In the genomic region with DNA sequence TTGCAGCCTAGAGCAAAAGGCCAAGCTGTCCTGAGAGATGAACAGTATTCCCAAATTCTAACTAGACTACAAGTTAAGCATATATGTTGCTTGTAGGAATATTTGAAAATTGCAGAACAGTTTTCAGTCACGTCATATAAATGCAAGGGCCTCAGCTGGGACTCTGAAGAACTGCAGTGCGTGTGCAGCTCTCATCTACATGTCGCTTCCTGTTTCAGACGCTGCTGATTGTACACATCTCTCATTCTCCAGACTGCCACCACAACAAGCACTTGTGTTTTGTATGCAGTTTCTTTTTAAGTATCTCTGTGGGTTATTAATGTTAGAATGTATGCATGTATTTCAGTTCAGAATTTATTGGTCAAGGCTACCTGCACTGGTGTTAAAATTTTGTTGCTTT, we compare ENCODE assay signal across 18 cellular contexts.
DNase-seq lines count a peak whose midpoint lies in the region; ATAC-seq and TF ChIP-seq lines count a peak whose summit lies in the region.
"Had no signal": no experiment of that assay in that cellular context is flagged by ENCODE, and none has a peak within 500 bp of the region (broad histone marks: within the 10 kb centered on the region; RNA-seq: fewer than 3 reads in every experiment).

No MANE protein-coding gene starts in this region.

- H3K9me3 Mint-ChIP-seq in activated naive CD4-positive, alpha-beta T cell treated with anti-CD3 and anti-CD28 coated beads for 36 hours = no peaks in the 10 kb centered on the region
- H3K9me3 Mint-ChIP-seq in activated T-helper 1 cell treated with anti-CD3 and anti-CD28 coated beads, Interleukin-12 subunit alpha, Interleukin-12 subunit beta, Interleukin-2, Interleukin-4 antibody, amounts not matched to agents 30 ng/mL and 10 ng/mL and 1 ng/mL, durations not matched to agents 14 hours and 24 hours and 36 hours = no peaks in the 10 kb centered on the region
- no peaks in the 10 kb centered on the region for H3K9me3 Mint-ChIP-seq in stimulated activated effector memory CD8-positive, alpha-beta T cell treated with anti-CD3 and anti-CD28 coated beads, Interleukin-12 subunit alpha, Interleukin-12 subunit beta, amount 100 ng/mL, for 72 hours

- peaks cover 15% of the 10 kb centered on the region for H3K4me1 Mint-ChIP-seq in activated naive CD4-positive, alpha-beta T cell treated with anti-CD3 and anti-CD28 coated beads for 36 hours (ENCODE audit: low read depth)
- H3K4me1 Mint-ChIP-seq in activated T-helper 1 cell treated with anti-CD3 and anti-CD28 coated beads, Interleukin-12 subunit alpha, Interleukin-12 subunit beta, Interleukin-2, Interleukin-4 antibody, amounts not matched to agents 30 ng/mL and 10 ng/mL and 1 ng/mL, durations not matched to agents 14 hours and 24 hours and 36 hours (ENCODE audit: low read depth) = peaks cover 23% of the 10 kb centered on the region
- peaks cover 29% of the 10 kb centered on the region for H3K4me1 Mint-ChIP-seq in stimulated activated effector memory CD8-positive, alpha-beta T cell treated with anti-CD3 and anti-CD28 coated beads, Interleukin-12 subunit alpha, Interleukin-12 subunit beta, amount 100 ng/mL, for 72 hours

- no peaks in the 10 kb centered on the region for H3K9me3 ChIP-seq in tibial artery
- H3K9me3 ChIP-seq: gastroesophageal sphincter, right atrium auricular region, SJCRH30, stomach had no signal

- no peak overlapping the region for H3K4me3 ChIP-seq in tibial artery
- H3K4me3 ChIP-seq: gastroesophageal sphincter, right atrium auricular region, SJCRH30, stomach had no signal

- TF ChIP-seq CTCF in tibial artery (IDR thresholded peaks at IDR 0.05) = no peak

- no peak overlapping the region for H3K27ac ChIP-seq in tibial artery
- H3K27ac ChIP-seq: brain microvascular endothelial cell, gastroesophageal sphincter, right atrium auricular region, SJCRH30, stomach had no signal

- H3K4me1 ChIP-seq in tibial artery = peaks cover 0 to 5% (median 0%) of the 10 kb centered on the region in 4 donors
- H3K4me1 ChIP-seq: gastroesophageal sphincter, right atrium auricular region, SJCRH30, stomach had no signal

- intact Hi-C loops in activated naive CD4-positive, alpha-beta T cell treated with anti-CD3 and anti-CD28 coated beads for 36 hours (cut with micrococcal nuclease) = loop anchor here (1.0 kb wide), 1 partner anchor 163 kb away; a partner anchor contains a TSS
- intact Hi-C loops in activated T-helper 1 cell treated with anti-CD3 and anti-CD28 coated beads, Interleukin-12 subunit alpha, Interleukin-12 subunit beta, Interleukin-2, Interleukin-4 antibody, amounts not matched to agents 30 ng/mL and 10 ng/mL and 1 ng/mL, durations not matched to agents 14 hours and 24 hours and 36 hours (cut with micrococcal nuclease) = loop anchor here (2.0 to 5.0 kb wide), 2 partner anchors 118 to 161 kb away; a partner anchor contains a TSS
- intact Hi-C loops in tibial artery (cut with DNase I; ENCODE audit: low total_unique reads) = no loop called here

- H3K27me3 Mint-ChIP-seq in activated naive CD4-positive, alpha-beta T cell treated with anti-CD3 and anti-CD28 coated beads for 36 hours (ENCODE audit: low read depth) = no peaks in the 10 kb centered on the region
- H3K27me3 Mint-ChIP-seq in activated T-helper 1 cell treated with anti-CD3 and anti-CD28 coated beads, Interleukin-12 subunit alpha, Interleukin-12 subunit beta, Interleukin-2, Interleukin-4 antibody, amounts not matched to agents 30 ng/mL and 10 ng/mL and 1 ng/mL, durations not matched to agents 14 hours and 24 hours and 36 hours (ENCODE audit: insufficient read depth) = no peaks in the 10 kb centered on the region

- DNase-seq in activated naive CD4-positive, alpha-beta T cell treated with anti-CD3 and anti-CD28 coated beads for 36 hours = peak; percentile 23
- DNase-seq in activated naive CD4-positive, alpha-beta T cell treated with anti-CD3 and anti-CD28 coated beads, Interleukin-2, amount 50 U/mL, for 16 hours = no peak
- peak; percentile 21 for DNase-seq in activated T-helper 1 cell treated with anti-CD3 and anti-CD28 coated beads, Interleukin-12 subunit alpha, Interleukin-12 subunit beta, Interleukin-2, Interleukin-4 antibody, amounts not matched to agents 30 ng/mL and 10 ng/mL and 1 ng/mL, durations not matched to agents 14 hours and 24 hours and 36 hours (ENCODE audit: low spot score)
- no peak for DNase-seq in stimulated activated effector memory CD8-positive, alpha-beta T cell treated with anti-CD3 and anti-CD28 coated beads, Interleukin-12 subunit alpha, Interleukin-12 subunit beta, amount 100 ng/mL, for 72 hours (ENCODE audit: low spot score in 2 of 2)
- DNase-seq in amygdala (lab: John Stamatoyannopoulos, UW) = no peak
- DNase-seq in hepatic stellate cell (ENCODE audit: low spot score) = no peak
- no peak for DNase-seq in tibial artery
- DNase-seq: activated CD4-positive, alpha-beta T cell treated with anti-CD3 and anti-CD28 coated beads, Interleukin-2, amount 50 U/mL, for 1 hour; activated gamma-delta T cell treated with Interleukin-2 at 50 U/mL for 16 hours; brain microvascular endothelial cell; Calu3; NCI-H187; SJCRH30; stomach; T-helper 9 cell had no signal

- H3K36me3 ChIP-seq in tibial artery = peaks cover 89 to 98% (median 94%) of the 10 kb centered on the region in 3 donors

- no peaks in the 10 kb centered on the region for H3K27me3 ChIP-seq in tibial artery
- H3K27me3 ChIP-seq: brain microvascular endothelial cell, gastroesophageal sphincter, right atrium auricular region, SJCRH30, stomach had no signal

- no peak overlapping the region for H3K4me3 Mint-ChIP-seq in activated naive CD4-positive, alpha-beta T cell treated with anti-CD3 and anti-CD28 coated beads for 36 hours
- H3K4me3 Mint-ChIP-seq in activated T-helper 1 cell treated with anti-CD3 and anti-CD28 coated beads, Interleukin-12 subunit alpha, Interleukin-12 subunit beta, Interleukin-2, Interleukin-4 antibody, amounts not matched to agents 30 ng/mL and 10 ng/mL and 1 ng/mL, durations not matched to agents 14 hours and 24 hours and 36 hours = peak overlapping the region; percentile 4
- no peak overlapping the region for H3K4me3 Mint-ChIP-seq in stimulated activated effector memory CD8-positive, alpha-beta T cell treated with anti-CD3 and anti-CD28 coated beads, Interleukin-12 subunit alpha, Interleukin-12 subunit beta, amount 100 ng/mL, for 72 hours

- H3K27ac Mint-ChIP-seq in activated naive CD4-positive, alpha-beta T cell treated with anti-CD3 and anti-CD28 coated beads for 36 hours = peak overlapping the region; percentile 13
- H3K27ac Mint-ChIP-seq in activated T-helper 1 cell treated with anti-CD3 and anti-CD28 coated beads, Interleukin-12 subunit alpha, Interleukin-12 subunit beta, Interleukin-2, Interleukin-4 antibody, amounts not matched to agents 30 ng/mL and 10 ng/mL and 1 ng/mL, durations not matched to agents 14 hours and 24 hours and 36 hours = peak overlapping the region; percentile 69
- peak overlapping the region; percentile 61 for H3K27ac Mint-ChIP-seq in stimulated activated effector memory CD8-positive, alpha-beta T cell treated with anti-CD3 and anti-CD28 coated beads, Interleukin-12 subunit alpha, Interleukin-12 subunit beta, amount 100 ng/mL, for 72 hours

- ATAC-seq in HG03521 (IDR thresholded peaks at IDR 0.05; ENCODE audit: unreplicated experiment) = peak; percentile 70
- peak; percentile 78 for ATAC-seq in stimulated activated effector memory CD8-positive, alpha-beta T cell treated with anti-CD3 and anti-CD28 coated beads, Interleukin-12 subunit alpha, Interleukin-12 subunit beta, amount 100 ng/mL, for 72 hours
- ATAC-seq: gastroesophageal sphincter had no signal

- H3K36me3 Mint-ChIP-seq in activated naive CD4-positive, alpha-beta T cell treated with anti-CD3 and anti-CD28 coated beads for 36 hours (ENCODE audit: low read depth) = peaks cover 62% of the 10 kb centered on the region
- H3K36me3 Mint-ChIP-seq in activated T-helper 1 cell treated with anti-CD3 and anti-CD28 coated beads, Interleukin-12 subunit alpha, Interleukin-12 subunit beta, Interleukin-2, Interleukin-4 antibody, amounts not matched to agents 30 ng/mL and 10 ng/mL and 1 ng/mL, durations not matched to agents 14 hours and 24 hours and 36 hours (ENCODE audit: low read depth) = peaks cover 58% of the 10 kb centered on the region
- peaks cover 97% of the 10 kb centered on the region for H3K36me3 Mint-ChIP-seq in stimulated activated effector memory CD8-positive, alpha-beta T cell treated with anti-CD3 and anti-CD28 coated beads, Interleukin-12 subunit alpha, Interleukin-12 subunit beta, amount 100 ng/mL, for 72 hours

- CTCF ChIA-PET in activated naive CD4-positive, alpha-beta T cell treated with anti-CD3 and anti-CD28 coated beads for 36 hours (lab: Charles Lee) = interaction anchor here (1.1 kb wide), 1 partner anchor 259 kb away, joined by 3 read pairs; no protein-coding TSS in a partner anchor

Comparison
In these comparisons a context has a peak if more than half of its experiments do, and no peak if none do; other contexts are left out.
1. DNase-seq: peak in activated naive CD4-positive, alpha-beta T cell treated with anti-CD3 and anti-CD28 coated beads for 36 hours (single experiment) and activated T-helper 1 cell treated with anti-CD3 and anti-CD28 coated beads, Interleukin-12 subunit alpha, Interleukin-12 subunit beta, Interleukin-2, Interleukin-4 antibody, amounts not matched to agents 30 ng/mL and 10 ng/mL and 1 ng/mL, durations not matched to agents 14 hours and 24 hours and 36 hours (single experiment); none in activated naive CD4-positive, alpha-beta T cell treated with anti-CD3 and anti-CD28 coated beads, Interleukin-2, amount 50 U/mL, for 16 hours (single experiment), stimulated activated effector memory CD8-positive, alpha-beta T cell treated with anti-CD3 and anti-CD28 coated beads, Interleukin-12 subunit alpha, Interleukin-12 subunit beta, amount 100 ng/mL, for 72 hours (0 of 2), amygdala (0 of 56), hepatic stellate cell (single experiment) and tibial artery (0 of 2).
2. H3K27ac Mint-ChIP-seq: peak in every context shown above with its lines; median percentile 69 in activated T-helper 1 cell treated with anti-CD3 and anti-CD28 coated beads, Interleukin-12 subunit alpha, Interleukin-12 subunit beta, Interleukin-2, Interleukin-4 antibody, amounts not matched to agents 30 ng/mL and 10 ng/mL and 1 ng/mL, durations not matched to agents 14 hours and 24 hours and 36 hours; 61 in stimulated activated effector memory CD8-positive, alpha-beta T cell treated with anti-CD3 and anti-CD28 coated beads, Interleukin-12 subunit alpha, Interleukin-12 subunit beta, amount 100 ng/mL, for 72 hours; 13 in activated naive CD4-positive, alpha-beta T cell treated with anti-CD3 and anti-CD28 coated beads for 36 hours.